8 cellular contexts compared by ENCODE assay signal in the genomic region with DNA sequence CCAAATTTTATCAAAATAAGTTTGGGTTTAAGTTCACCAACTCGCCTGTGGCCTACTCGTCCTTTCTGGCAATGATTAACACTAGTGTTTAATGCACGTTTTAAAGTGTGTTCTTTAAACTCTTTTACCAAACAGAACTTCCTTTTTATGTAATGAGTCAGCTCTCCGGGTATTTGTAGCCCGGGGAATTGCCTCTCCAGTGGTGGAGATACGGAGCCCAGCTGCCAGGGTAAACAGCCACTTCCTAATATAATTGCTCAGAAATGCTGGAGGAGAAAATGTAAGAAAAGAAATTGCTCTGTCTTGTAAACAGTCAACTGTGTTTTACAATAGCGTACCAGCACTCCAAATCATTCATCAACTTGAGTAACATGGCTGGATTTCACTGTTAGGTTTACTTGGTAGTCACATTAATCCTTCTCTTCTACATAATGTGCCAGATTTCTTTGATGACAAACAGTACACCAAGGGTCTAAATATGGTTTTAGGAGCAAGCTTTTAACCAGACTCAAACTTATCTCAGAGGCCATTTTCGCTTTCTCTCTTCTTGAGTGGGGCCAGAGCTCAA.
A peak's percentile ranks its signal among the peaks of the same experiment; 100 is the strongest.
DNase-seq lines count a peak whose midpoint lies in the region; ATAC-seq, FAIRE-seq and TF ChIP-seq lines count a peak whose summit lies in the region.

No MANE protein-coding gene starts in this region.

- FAIRE-seq in GM12878 (lab: Jason Lieb, UNC): no peak

- DNase-seq in AG09319 (ENCODE audit: extremely low read depth, low read depth): peak; percentile 80
- DNase-seq in NCI-H460 (ENCODE audit: extremely low read depth, low read depth): peak; percentile 91
- DNase-seq in GM12878 (ENCODE audit: low read depth, low spot score): peak; percentile 51
- DNase-seq in islet precursor cell: peak; percentile 91
- peak; percentile 71 for DNase-seq in stomach
- DNase-seq in superior temporal gyrus (ENCODE audit: extremely low spot score): no peak

- TF ChIP-seq CTCF in AG09319 (IDR thresholded peaks at IDR 0.05; ENCODE audit: low read depth, low read length) (no peak), GM12878 (IDR thresholded peaks at IDR 0.05 in 2 of 3, conservative IDR thresholded peaks at IDR 0.05 in 1 of 3; ENCODE audit: control insufficient read depth in 2 of 3, extremely low read depth in 1 of 3, insufficient read depth in 1 of 3, low read depth in 3 of 3, low read length in 3 of 3) (no peak), stomach (IDR thresholded peaks at IDR 0.05) (no peak)

- no TSS peak for BruUV-seq in GM12878 (replicated peaks; lab: Mats Ljungman, UMichigan)

- H3K9ac ChIP-seq in GM12878 (ENCODE audit: control insufficient read depth, insufficient read depth, low read length): peak overlapping the region; percentile 28

- TF ChIP-seq RAD21 in GM12878 (IDR thresholded peaks at IDR 0.05; ENCODE audit: insufficient read depth, low read depth, low read length): no peak

- H4K20me1 ChIP-seq in GM12878 (ENCODE audit: control insufficient read depth, insufficient read depth): no peaks in the 10 kb centered on the region

- CTCF ChIA-PET in GM12878 (lab: Yijun Ruan, JAX): interaction anchor here (0.7 to 1.9 kb wide), 7 partner anchors 10 to 110 kb away, joined by 3 to 4 read pairs (median 4); no protein-coding TSS in a partner anchor

- peak overlapping the region; percentile 63 for H3K27ac ChIP-seq in GM12878 (ENCODE audit: control insufficient read depth, insufficient read depth)
- peak overlapping the region; percentile 74 to 87 (median 85) for H3K27ac ChIP-seq in stomach

- ATAC-seq in GM18511 (IDR thresholded peaks at IDR 0.05; ENCODE audit: unreplicated experiment) (peak; percentile 86), HG02970 (IDR thresholded peaks at IDR 0.05; ENCODE audit: low FRiP score, unreplicated experiment) (peak; percentile 54), GM12878 (peak; percentile 72)

- H3K4me2 ChIP-seq in GM12878 (ENCODE audit: control insufficient read depth, insufficient read depth): peak overlapping the region; percentile 61

- no peak for TF ChIP-seq POLR2A in GM12878 (IDR thresholded peaks at IDR 0.05; ENCODE audit: low read depth, low read length)
- TF ChIP-seq POLR2A in stomach (IDR thresholded peaks at IDR 0.05): no peak

- POLR2A ChIA-PET in GM12878 (lab: Charles Lee): interaction anchor here (0.6 to 1.4 kb wide), 7 partner anchors 81 to 140 kb away, joined by 3 to 5 read pairs (median 4); no protein-coding TSS in a partner anchor

- intact Hi-C loops in GM12878 (cut with micrococcal nuclease; ENCODE audit: unreplicated experiment) (loop anchor here (1.0 to 5.0 kb wide), 3 partner anchors 43 to 101 kb away; partner anchors contain the start of gene SLC38A2), stomach (cut with DNase I; ENCODE audit: low total_unique reads) (no loop called here)

- H3K9me3 ChIP-seq in GM12878 (replicated peaks; ENCODE audit: control insufficient read depth, insufficient read depth, low read length) (no peaks in the 10 kb centered on the region), stomach (no peaks in the 10 kb centered on the region)

- in situ Hi-C loops in GM12878 (cut with MboI): no loop called here

- TF ChIP-seq EP300 in GM12878 (IDR thresholded peaks at IDR 0.05; ENCODE audit: borderline replicate concordance in 1 of 2, control insufficient read depth in 1 of 2, low read depth in 2 of 2, low read length in 2 of 2) (peak in 1 of 2 experiments; percentile 65; a peak in 2 of 4 replicates), stomach (IDR thresholded peaks at IDR 0.05) (no peak)

- no peaks in the 10 kb centered on the region for H3K36me3 ChIP-seq in GM12878 (ENCODE audit: control insufficient read depth in 2 of 2, insufficient read depth in 2 of 2, low read length in 1 of 2)
- no peaks in the 10 kb centered on the region for H3K36me3 ChIP-seq in stomach

- H3K27me3 ChIP-seq in GM12878 (replicated peaks in 1 of 2; ENCODE audit: control insufficient read depth in 2 of 2, insufficient read depth in 2 of 2, low read length in 1 of 2): no peaks in the 10 kb centered on the region
- no peaks in the 10 kb centered on the region for H3K27me3 ChIP-seq in stomach

- H2AFZ ChIP-seq in GM12878 (ENCODE audit: control insufficient read depth, low read depth, low read length): peak overlapping the region; percentile 92

- 6% methylated on average over 8 of the region's 8 CpGs for WGBS in GM12878 (ENCODE audit: insufficient coverage, insufficient replicate concordance, low lambda C conversion rate, missing lambda C conversion rate)
- WGBS in stomach, 5 donors: 5 to 9% (median 7%) methylated on average over 8 of the region's 8 CpGs

- RAD21 ChIA-PET in GM12878 (lab: Charles Lee; ENCODE audit: unreplicated experiment): interaction anchor here (0.7 to 3.2 kb wide), 14 partner anchors 10 to 188 kb away, joined by 3 to 25 read pairs (median 4); no protein-coding TSS in a partner anchor

- peaks cover 3% of the 10 kb centered on the region for H3K79me2 ChIP-seq in GM12878 (ENCODE audit: control insufficient read depth, insufficient read depth, low read length)

- peaks cover 7% of the 10 kb centered on the region; the same call in 1 of the 2 replicates for H3K4me1 ChIP-seq in GM12878 (ENCODE audit: control insufficient read depth, insufficient read depth, low read length)
- H3K4me1 ChIP-seq in stomach: peaks cover 21 to 50% (median 32%) of the 10 kb centered on the region in 4 donors

- H3K4me3 ChIP-seq in GM12878: peak overlapping the region; percentile 30; the same call in 1 of the 2 replicates
- H3K4me3 ChIP-seq in stomach: peak overlapping the region in 1 of 4 donors; percentile 15

- SMC1A ChIA-PET in GM12878 (lab: Charles Lee; ENCODE audit: uncharacterized antibody, unreplicated experiment): interaction anchor here (0.7 to 3.4 kb wide), 25 partner anchors 10 to 201 kb away, joined by 3 to 26 read pairs (median 4); no protein-coding TSS in a partner anchor

TF ChIP-seq in GM12878, 131 proteins besides CTCF, POLR2A, EP300 and RAD21 (continues in another document):
- TF ChIP-seq RELB (IDR thresholded peaks at IDR 0.05; ENCODE audit: low read depth): peak; percentile 72; the same call in 1 of the 2 replicates
- TF ChIP-seq, protein P1, sequence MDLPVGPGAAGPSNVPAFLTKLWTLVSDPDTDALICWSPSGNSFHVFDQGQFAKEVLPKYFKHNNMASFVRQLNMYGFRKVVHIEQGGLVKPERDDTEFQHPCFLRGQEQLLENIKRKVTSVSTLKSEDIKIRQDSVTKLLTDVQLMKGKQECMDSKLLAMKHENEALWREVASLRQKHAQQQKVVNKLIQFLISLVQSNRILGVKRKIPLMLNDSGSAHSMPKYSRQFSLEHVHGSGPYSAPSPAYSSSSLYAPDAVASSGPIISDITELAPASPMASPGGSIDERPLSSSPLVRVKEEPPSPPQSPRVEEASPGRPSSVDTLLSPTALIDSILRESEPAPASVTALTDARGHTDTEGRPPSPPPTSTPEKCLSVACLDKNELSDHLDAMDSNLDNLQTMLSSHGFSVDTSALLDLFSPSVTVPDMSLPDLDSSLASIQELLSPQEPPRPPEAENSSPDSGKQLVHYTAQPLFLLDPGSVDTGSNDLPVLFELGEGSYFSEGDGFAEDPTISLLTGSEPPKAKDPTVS (IDR thresholded peaks at IDR 0.05; ENCODE audit: low read depth, low read length): no peak
- TF ChIP-seq KAT2A (conservative IDR thresholded peaks at IDR 0.05; ENCODE audit: control insufficient read depth, low read depth, low read length): no peak
- TF ChIP-seq ZNF687 (IDR thresholded peaks at IDR 0.05): 0 out of 2 replicates have a peak, but pooled peaks have one; percentile 23
- peak; percentile 47 for TF ChIP-seq MEF2B (IDR thresholded peaks at IDR 0.05; ENCODE audit: partially characterized antibody, poor library complexity, severe bottlenecking)
- no peak for TF ChIP-seq CHD4 (IDR thresholded peaks at IDR 0.05)
- no peak for TF ChIP-seq MEF2A (IDR thresholded peaks at IDR 0.05; ENCODE audit: insufficient read depth, low read depth, low read length)
